13 cellular contexts compared by ENCODE assay signal in genomic region chr9:76624381-76625048, GRCh38.
DNase-seq lines count a peak whose midpoint lies in the region; ATAC-seq and TF ChIP-seq lines count a peak whose summit lies in the region.
"Had no signal": no experiment of that assay in that cellular context is flagged by ENCODE, and none has a peak within 500 bp of the region (broad histone marks: within the 10 kb centered on the region; RNA-seq: fewer than 3 reads in every experiment).

No MANE protein-coding gene starts in this region.

- H3K4me1 Mint-ChIP-seq in CD14-positive monocyte: peaks cover 64% of the 10 kb centered on the region

- no peak for TF ChIP-seq CTCF in CD14-positive monocyte (IDR thresholded peaks at IDR 0.05)

- H3K27ac Mint-ChIP-seq in CD14-positive monocyte: peak overlapping the region in 2 of 7 donors; percentile 9 to 48
- H3K27ac Mint-ChIP-seq: activated B cell treated with CpG ODN at 0.5 μM for 24 hours had no signal

- peak; percentile 29 for DNase-seq in fibroblast of peridontal ligament (ENCODE audit: extremely low read depth)
- DNase-seq in left cardiac atrium: no peak
- DNase-seq in SW 1271 (lab: John Stamatoyannopoulos, UW): no peak
- DNase-seq in CD14-positive monocyte (ENCODE audit: low spot score): no peak
- DNase-seq: activated B cell treated with CpG ODN at 0.5 μM for 24 hours; activated gamma-delta T cell; NCI-H146; stimulated activated naive CD4-positive, alpha-beta T cell had no signal

- peaks cover 0 to 3% (median 0%) of the 10 kb centered on the region in 7 donors for H3K9me3 Mint-ChIP-seq in CD14-positive monocyte
- H3K9me3 Mint-ChIP-seq: activated B cell treated with CpG ODN at 0.5 μM for 24 hours had no signal

- ATAC-seq in GM18868 (IDR thresholded peaks at IDR 0.05; ENCODE audit: unreplicated experiment) (peak; percentile 83), GM21723 (IDR thresholded peaks at IDR 0.05; ENCODE audit: unreplicated experiment) (peak; percentile 98), HG03196 (IDR thresholded peaks at IDR 0.05; ENCODE audit: unreplicated experiment) (peak; percentile 91), left cardiac atrium (no peak), SK-N-SH treated with all-trans-retinoic acid at 6 μM for 48 hours (no peak)
- ATAC-seq: Panc1 had no signal

- intact Hi-C loops in left cardiac atrium (cut with DNase I) (no loop called here), CD14-positive monocyte (cut with micrococcal nuclease) (no loop called here)

- no peaks in the 10 kb centered on the region for H3K27me3 Mint-ChIP-seq in CD14-positive monocyte (ENCODE audit: low read depth in 3 of 3)
- H3K27me3 Mint-ChIP-seq: activated B cell treated with CpG ODN at 0.5 μM for 24 hours had no signal

- H3K36me3 Mint-ChIP-seq in CD14-positive monocyte: no peaks in the 10 kb centered on the region

- no peak overlapping the region for H3K4me3 Mint-ChIP-seq in CD14-positive monocyte
- H3K4me3 Mint-ChIP-seq: activated B cell treated with CpG ODN at 0.5 μM for 24 hours had no signal

TF ChIP-seq in SK-N-SH treated with all-trans-retinoic acid at 6 μM for 48 hours, 23 proteins besides CTCF, POLR2A, EP300 and RAD21:
- TF ChIP-seq GLIS3 (CRISPR knock-in tag; IDR thresholded peaks at IDR 0.05) (no peak), ZC3H10 (CRISPR knock-in tag; IDR thresholded peaks at IDR 0.05) (no peak), ESRRG (CRISPR knock-in tag; IDR thresholded peaks at IDR 0.05) (no peak), SNAI2 (CRISPR knock-in tag; IDR thresholded peaks at IDR 0.05) (no peak), ZNF70 (CRISPR knock-in tag; IDR thresholded peaks at IDR 0.05) (no peak), PPARA (CRISPR knock-in tag; IDR thresholded peaks at IDR 0.05; ENCODE audit: borderline replicate concordance) (no peak), ZNF565 (CRISPR knock-in tag; conservative IDR thresholded peaks at IDR 0.05; ENCODE audit: low read depth) (no peak), TCF4 (CRISPR knock-in tag; IDR thresholded peaks at IDR 0.05; ENCODE audit: borderline replicate concordance) (no peak)

Comparison
In these comparisons a context has a peak if more than half of its experiments do, and no peak if none do; other contexts are left out.
1. ATAC-seq: peak in GM18868 (single experiment), GM21723 (single experiment) and HG03196 (single experiment); none in left cardiac atrium (0 of 2) and SK-N-SH treated with all-trans-retinoic acid at 6 μM for 48 hours (single experiment).